In the genomic region with DNA sequence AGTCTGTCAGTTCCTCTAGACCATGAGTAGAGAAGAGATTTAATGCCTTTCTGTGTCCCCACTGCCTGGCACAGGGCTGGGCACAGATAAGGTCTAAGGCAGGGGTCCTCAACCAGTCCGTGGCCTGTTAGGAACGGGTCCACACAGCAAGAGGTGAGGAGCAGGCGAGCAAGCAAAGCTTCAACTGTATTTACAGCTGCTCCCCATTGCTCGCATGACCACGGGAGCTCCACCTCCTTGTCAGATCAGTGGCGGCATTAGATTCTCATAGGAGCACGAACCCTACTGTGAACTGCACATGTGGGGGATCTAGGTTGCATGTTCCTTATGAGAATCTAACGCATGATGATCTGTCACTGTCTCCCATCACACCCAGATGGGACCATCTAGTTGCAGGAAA, we compare ENCODE assay signal across 19 cellular contexts. TPM values are rescaled to one million over a fixed set of nuclear protein-coding genes. Genes with fewer than 3 reads are reported as not detected.
DNase-seq lines count a peak whose midpoint lies in the region; ATAC-seq and TF ChIP-seq lines count a peak whose summit lies in the region.
"Had no signal": no experiment of that assay in that cellular context is flagged by ENCODE, and none has a peak within 500 bp of the region (broad histone marks: within the 10 kb centered on the region; RNA-seq: fewer than 3 reads in every experiment).

No MANE protein-coding gene starts in this region.

- H3K27me3 ChIP-seq in HCT116 (ENCODE audit: insufficient read depth, low read length) (no peaks in the 10 kb centered on the region), RWPE2 (ENCODE audit: insufficient read depth, poor library complexity, severe bottlenecking) (no peaks in the 10 kb centered on the region), spleen (replicated peaks in 1 of 7) (peaks cover 0 to 7% (median 0%) of the 10 kb centered on the region in 7 donors)
- H3K27me3 ChIP-seq: MG63 had no signal

- H3K36me3 ChIP-seq in HCT116 (ENCODE audit: control insufficient read depth in 1 of 2, insufficient read depth in 2 of 2, low read length in 2 of 2), result peaks cover 7 to 10% of the 10 kb centered on the region in 2 experiments; a peak in 2 of 4 replicates
- H3K36me3 ChIP-seq in RWPE2 (ENCODE audit: low read depth), result no peaks in the 10 kb centered on the region
- no peaks in the 10 kb centered on the region for H3K36me3 ChIP-seq in spleen
- H3K36me3 ChIP-seq: BLaER1 treated with 17β-estradiol and CSF1 and Interleukin-3, amounts not matched to agents 10 nM and 100 nM; MG63 had no signal

- CTCF ChIA-PET in HCT116 (lab: Charles Lee), result interaction anchor here (2.9 kb wide), 1 partner anchor 17 kb away, joined by 41 read pairs; the partner anchor contains the start of gene MAPK7

- DNase-seq in HCT116 (ENCODE audit: low read depth, low spot score), result no peak
- peak; percentile 20 for DNase-seq in RWPE2 (ENCODE audit: low spot score)
- peak; percentile 68 for DNase-seq in chondrocyte (ENCODE audit: low spot score)
- DNase-seq in spleen, result peak; percentile 67
- DNase-seq in globus pallidus (ENCODE audit: low spot score), result no peak
- DNase-seq: CD8-positive, alpha-beta T cell; GDM1; Kasumi-1; MG63; NCI-H1417; NCI-H1694 treated with DMSO at 0.1 percent for 48 hours; NCI-H2081 treated with DMSO at 0.1 percent for 48 hours; NCI-H2171 treated with DMSO at 0.1 percent for 48 hours; NCI-H524 treated with DMSO at 0.1 percent for 48 hours; SIG-M5 had no signal

- peaks cover 5% of the 10 kb centered on the region for H3K36me3 Mint-ChIP-seq in chondrocyte (ENCODE audit: low read depth)
- H3K36me3 Mint-ChIP-seq: CD8-positive, alpha-beta T cell had no signal

- H4K20me1 ChIP-seq in HCT116 (ENCODE audit: insufficient read depth), result no peaks in the 10 kb centered on the region

- no peaks in the 10 kb centered on the region for H3K27me3 Mint-ChIP-seq in chondrocyte (ENCODE audit: low read depth)

- ATAC-seq in HCT116 (no peak), RWPE2 (ENCODE audit: low read depth) (no peak), HG03025 (IDR thresholded peaks at IDR 0.05; ENCODE audit: low FRiP score, unreplicated experiment) (no peak), HG02759 (IDR thresholded peaks at IDR 0.05; ENCODE audit: unreplicated experiment) (no peak)
- ATAC-seq: CD8-positive, alpha-beta T cell; SK-N-SH treated with all-trans-retinoic acid at 6 μM for 48 hours had no signal

- TF ChIP-seq CTCF in HCT116 (IDR thresholded peaks at IDR 0.05 in 2 of 3, conservative IDR thresholded peaks at IDR 0.05 in 1 of 3; ENCODE audit: borderline replicate concordance in 1 of 3, insufficient read depth in 1 of 3, low read depth in 2 of 3, low read length in 2 of 3) (no peak), RWPE2 (IDR thresholded peaks at IDR 0.05; ENCODE audit: poor library complexity, severe bottlenecking) (no peak), chondrocyte (IDR thresholded peaks at IDR 0.05) (no peak), spleen (IDR thresholded peaks at IDR 0.05 in 8 of 11, conservative IDR thresholded peaks at IDR 0.05 in 3 of 11) (no peak)

- no peak overlapping the region for H3K27ac Mint-ChIP-seq in chondrocyte (ENCODE audit: unreplicated experiment)
- H3K27ac Mint-ChIP-seq: CD8-positive, alpha-beta T cell had no signal

- no peak overlapping the region for H3K4me3 ChIP-seq in HCT116 (replicated peaks in 1 of 2; ENCODE audit: low read depth in 1 of 2, low read length in 2 of 2)
- H3K4me3 ChIP-seq in RWPE2 (ENCODE audit: severe bottlenecking), result no peak overlapping the region
- H3K4me3 ChIP-seq in spleen, result no peak overlapping the region
- H3K4me3 ChIP-seq: BLaER1 treated with 17β-estradiol and CSF1 and Interleukin-3, amounts not matched to agents 10 nM and 100 nM; MG63 had no signal

- no peak overlapping the region for H3K4me3 Mint-ChIP-seq in chondrocyte (ENCODE audit: unreplicated experiment)

- no peaks in the 10 kb centered on the region for H3K9me2 ChIP-seq in HCT116 (ENCODE audit: insufficient read depth)

- no peak overlapping the region for H2AFZ ChIP-seq in HCT116 (ENCODE audit: low read depth, low read length, poor library complexity, severe bottlenecking)

- peak overlapping the region; percentile 86; the same call in 1 of the 2 replicates for H3K4me2 ChIP-seq in HCT116 (ENCODE audit: low read length)

- no peak overlapping the region for H3K9ac ChIP-seq in HCT116 (ENCODE audit: low read length)
- H3K9ac ChIP-seq: BLaER1 treated with 17β-estradiol and CSF1 and Interleukin-3, amounts not matched to agents 10 nM and 100 nM had no signal

- TF ChIP-seq RAD21 in HCT116 (IDR thresholded peaks at IDR 0.05; ENCODE audit: low read depth), result no peak

- no peak overlapping the region for H3K27ac ChIP-seq in HCT116 (ENCODE audit: low read depth, low read length)
- H3K27ac ChIP-seq in RWPE2 (ENCODE audit: poor library complexity, severe bottlenecking), result no peak overlapping the region
- no peak overlapping the region for H3K27ac ChIP-seq in spleen
- H3K27ac ChIP-seq: BLaER1 treated with 17β-estradiol and CSF1 and Interleukin-3, amounts not matched to agents 10 nM and 100 nM had no signal

- H3K9me3 ChIP-seq in HCT116 (ENCODE audit: control insufficient read depth in 1 of 2, insufficient read depth in 1 of 2, low read depth in 1 of 2, low read length in 2 of 2) (no peaks in the 10 kb centered on the region), RWPE2 (ENCODE audit: severe bottlenecking) (no peaks in the 10 kb centered on the region), spleen (no peaks in the 10 kb centered on the region)
- H3K9me3 ChIP-seq: BLaER1 treated with 17β-estradiol and CSF1 and Interleukin-3, amounts not matched to agents 10 nM and 100 nM; MG63 had no signal

- H3K79me2 ChIP-seq in HCT116 (ENCODE audit: insufficient read depth, low read length), result 0 out of 2 replicates have a peak, but pooled peaks cover 12% of the 10 kb centered on the region

- BruUV-seq in HCT116 (replicated peaks; lab: Mats Ljungman, UMichigan), result no TSS peak

- no peak for TF ChIP-seq POLR2A in HCT116 (IDR thresholded peaks at IDR 0.05; ENCODE audit: borderline replicate concordance, extremely low read depth, insufficient read depth, insufficient read length)
- TF ChIP-seq POLR2A in spleen (IDR thresholded peaks at IDR 0.05), result no peak

- peaks cover 9 to 28% of the 10 kb centered on the region in 2 experiments for H3K4me1 ChIP-seq in HCT116 (ENCODE audit: control insufficient read depth in 1 of 2, insufficient read depth in 2 of 2, low read length in 2 of 2)
- H3K4me1 ChIP-seq in RWPE2 (ENCODE audit: insufficient read depth, poor library complexity, severe bottlenecking), result no peaks in the 10 kb centered on the region
- peaks cover 6 to 19% (median 16%) of the 10 kb centered on the region in 6 donors for H3K4me1 ChIP-seq in spleen

- RAD21 ChIA-PET in HCT116 (lab: Charles Lee; ENCODE audit: low non-redundant PET in 1 of 2, low total read pairs in 2 of 2, uncharacterized antibody in 2 of 2, unreplicated experiment in 2 of 2), result no interaction called here

- peaks cover 39% of the 10 kb centered on the region for H3K4me1 Mint-ChIP-seq in chondrocyte (ENCODE audit: low read depth)

- WGBS in spleen, 5 donors, result 87 to 95% (median 91%) methylated on average over 8 of the region's 8 CpGs

- H3K9me3 Mint-ChIP-seq in chondrocyte (ENCODE audit: low read depth), result no peaks in the 10 kb centered on the region
- H3K9me3 Mint-ChIP-seq: CD8-positive, alpha-beta T cell had no signal

- POLR2A ChIA-PET in HCT116 (lab: Charles Lee), result no interaction called here

- intact Hi-C loops in HCT116 (cut with micrococcal nuclease), result loop anchor here (5.0 kb wide), 2 partner anchors 147 to 392 kb away; no protein-coding TSS in a partner anchor
- intact Hi-C loops in spleen (cut with DNase I; ENCODE audit: low total_unique reads), result no loop called here

TF ChIP-seq in HCT116, 20 proteins besides CTCF, POLR2A, EP300 and RAD21 (continues in another document):
- TF ChIP-seq EZH2 (IDR thresholded peaks at IDR 0.05), result no peak
- no peak for TF ChIP-seq JUND (IDR thresholded peaks at IDR 0.05)
- no peak for TF ChIP-seq YY1 (IDR thresholded peaks at IDR 0.05; ENCODE audit: extremely low read depth, insufficient replicate concordance, low read depth, low read length)
- no peak for TF ChIP-seq TCF7L2 (IDR thresholded peaks at IDR 0.05; ENCODE audit: borderline replicate concordance, extremely low read depth, insufficient read depth, insufficient read length)
- no peak for TF ChIP-seq EGR1 (IDR thresholded peaks at IDR 0.05; ENCODE audit: low read depth)
- TF ChIP-seq SRF (IDR thresholded peaks at IDR 0.05; ENCODE audit: low read depth), result no peak
- no peak for TF ChIP-seq CBX3 (IDR thresholded peaks at IDR 0.05; ENCODE audit: low read depth)
- TF ChIP-seq ATF3 (IDR thresholded peaks at IDR 0.05), result no peak
- TF ChIP-seq SP1 (IDR thresholded peaks at IDR 0.05; ENCODE audit: low read depth), result no peak
- no peak for TF ChIP-seq FOSL1 (IDR thresholded peaks at IDR 0.05; ENCODE audit: low read depth)
- TF ChIP-seq, protein P1, sequence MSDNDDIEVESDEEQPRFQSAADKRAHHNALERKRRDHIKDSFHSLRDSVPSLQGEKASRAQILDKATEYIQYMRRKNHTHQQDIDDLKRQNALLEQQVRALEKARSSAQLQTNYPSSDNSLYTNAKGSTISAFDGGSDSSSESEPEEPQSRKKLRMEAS (IDR thresholded peaks at IDR 0.05), result no peak

RNA-seq across cellular contexts. Expression of gene B9D1, which starts 1.8 kb away (rescaled TPM):
- 20.0 TPM for total RNA-seq in HCT116 (2021; ENCODE audit: unreplicated experiment)
- 22.5 and 31.2 TPM in 2 replicates for polyA plus RNA-seq in HCT116 (2012)
- total RNA-seq in chondrocyte, result 9.4 to 22.0 TPM (median 9.9 TPM) in 3 replicates
- 10 to 100 TPM in 1 of 7 donors, 1 to 10 TPM in 6; 6.4 to 14.1 (median 7.3) TPM for total RNA-seq in spleen
- 1 to 10 TPM; 4.3 to 8.1 (median 5.8) TPM for polyA plus RNA-seq in spleen

RNA-seq across cellular contexts. Expression of gene MAPK7, which starts 17.5 kb away (rescaled TPM):
- 15.3 TPM for total RNA-seq in HCT116 (2021; ENCODE audit: unreplicated experiment)
- polyA plus RNA-seq in HCT116 (2012), result 12.2 and 14.8 TPM in 2 replicates
- 50.0 to 53.6 TPM (median 52.3 TPM) in 3 replicates for total RNA-seq in chondrocyte
- 10 to 100 TPM; 23.1 to 56.2 (median 34.4) TPM for total RNA-seq in spleen
- polyA plus RNA-seq in spleen, result 10 to 100 TPM in 1 of 3 donors, 1 to 10 TPM in 2; 5.7 to 15.1 (median 6.9) TPM

RNA-seq across cellular contexts. Expression of gene MFAP4, which starts 26.2 kb away (rescaled TPM):
- total RNA-seq in HCT116 (2021; ENCODE audit: unreplicated experiment) (0.52 TPM), chondrocyte (307 to 312 TPM (median 310 TPM) in 3 replicates), spleen (10 to 100 TPM; 10.1 to 41.0 (median 21.8) TPM)
- polyA plus RNA-seq in HCT116 (2012), result 0.16 and 0.39 TPM in 2 replicates
- polyA plus RNA-seq in spleen, result 10 to 100 TPM; 16.1 to 48.4 (median 17.8) TPM
- total RNA-seq: CD8-positive, alpha-beta T cell had no signal

RNA-seq across cellular contexts. Expression of gene RNF112, which starts 50.3 kb away (rescaled TPM):
- total RNA-seq in HCT116 (2021; ENCODE audit: unreplicated experiment) (0.98 TPM), chondrocyte (0.67 to 1.5 TPM (median 1.5 TPM) in 3 replicates), spleen (1 to 10 TPM; 2.3 to 7.6 (median 2.7) TPM)
- polyA plus RNA-seq in HCT116 (2012), result 0.81 and 1.2 TPM in 2 replicates
- 1 to 10 TPM; 1.3 to 5.9 (median 2.2) TPM for polyA plus RNA-seq in spleen

Comparison
In these comparisons a context has a peak if more than half of its experiments do, and no peak if none do; other contexts are left out.
1. DNase-seq: peak in RWPE2 (single experiment), chondrocyte (single experiment) and spleen (single experiment); none in HCT116 (single experiment) and globus pallidus (single experiment).